Comparison of ENCODE assay signal across 24 cellular contexts in genomic region chr11:15875393-15875792, GRCh38.
"Had no signal": no experiment of that assay in that cellular context is flagged by ENCODE, and none has a peak within 500 bp of the region (broad histone marks: within the 10 kb centered on the region; RNA-seq: fewer than 3 reads in every experiment).

No MANE protein-coding gene starts in this region.

- H3K27ac Mint-ChIP-seq: naive B cell; natural killer cell treated with Interleukin-12 subunit alpha and Interleukin-12 subunit beta and Interleukin-15 and Interleukin-18, amount 100 ng/mL, for 72 hours; stimulated activated effector memory CD8-positive, alpha-beta T cell treated with anti-CD3 and anti-CD28 coated beads, Interleukin-12 subunit alpha, Interleukin-12 subunit beta, amount 100 ng/mL, for 72 hours; stimulated activated naive B cell treated with anti-CD40 and anti-IgM and Interleukin-4, amounts not matched to agents 10 μg/mL and 1 μg/mL and 100 μg/mL, for 72 hours; stimulated activated naive CD8-positive, alpha-beta T cell treated with anti-CD3 and anti-CD28 coated beads, Interleukin-15, Interleukin-2, amounts not matched to agents 100 ng/mL and 50 ng/mL, for 24 hours had no signal

- H3K9me3 ChIP-seq: neutrophil, pancreas, psoas muscle, right lobe of liver, sigmoid colon, stomach, tibial artery, transverse colon, upper lobe of left lung, vagina had no signal

- DNase-seq: naive B cell; naive thymus-derived CD8-positive, alpha-beta T cell; nucleus accumbens; pancreas; psoas muscle; right cardiac atrium; right lobe of liver; sigmoid colon; small intestine; stimulated activated CD4-positive, alpha-beta T cell treated with anti-CD3 and anti-CD28 coated beads, Interleukin-15, amount 100 ng/mL, for 24 hours; stimulated activated CD4-positive, alpha-beta T cell treated with anti-CD3 and anti-CD28 coated beads, Interleukin-2, amount 100 ng/mL, for 24 hours; stimulated activated CD4-positive, alpha-beta T cell treated with anti-CD3 and anti-CD28 coated beads, Interleukin-2, amount 100 ng/mL, for 48 hours; stimulated activated CD4-positive, alpha-beta T cell treated with anti-CD3 and anti-CD28 coated beads, Interleukin-4, amount 100 ng/mL, for 24 hours; stimulated activated naive B cell treated with anti-CD40 and anti-IgM and Interleukin-4, amounts not matched to agents 10 μg/mL and 1 μg/mL and 100 μg/mL, for 72 hours; stimulated activated naive CD4-positive, alpha-beta T cell treated with Interleukin-2 at 50 U/mL for 16 hours; stomach; tibial artery; transverse colon; upper lobe of left lung had no signal

- H3K9me3 Mint-ChIP-seq: stimulated activated effector memory CD8-positive, alpha-beta T cell treated with anti-CD3 and anti-CD28 coated beads, Interleukin-12 subunit alpha, Interleukin-12 subunit beta, amount 100 ng/mL, for 72 hours; stimulated activated naive B cell treated with anti-CD40 and anti-IgM and Interleukin-4, amounts not matched to agents 10 μg/mL and 1 μg/mL and 100 μg/mL, for 72 hours had no signal

- H3K27ac ChIP-seq: neutrophil, pancreas, psoas muscle, right lobe of liver, sigmoid colon, stomach, tibial artery, transverse colon, upper lobe of left lung, vagina had no signal

- H3K4me3 Mint-ChIP-seq: naive B cell; naive thymus-derived CD8-positive, alpha-beta T cell; natural killer cell treated with Interleukin-12 subunit alpha and Interleukin-12 subunit beta and Interleukin-15 and Interleukin-18, amount 100 ng/mL, for 72 hours; stimulated activated effector memory CD8-positive, alpha-beta T cell treated with anti-CD3 and anti-CD28 coated beads, Interleukin-12 subunit alpha, Interleukin-12 subunit beta, amount 100 ng/mL, for 72 hours; stimulated activated naive B cell treated with anti-CD40 and anti-IgM and Interleukin-4, amounts not matched to agents 10 μg/mL and 1 μg/mL and 100 μg/mL, for 72 hours; stimulated activated naive CD8-positive, alpha-beta T cell treated with anti-CD3 and anti-CD28 coated beads, Interleukin-15, Interleukin-2, amounts not matched to agents 100 ng/mL and 50 ng/mL, for 24 hours had no signal

- H3K4me1 ChIP-seq: pancreas, psoas muscle, right lobe of liver, stomach, tibial artery, transverse colon, upper lobe of left lung, vagina had no signal

- H3K36me3 Mint-ChIP-seq: naive B cell; naive thymus-derived CD8-positive, alpha-beta T cell; natural killer cell treated with Interleukin-12 subunit alpha and Interleukin-12 subunit beta and Interleukin-15 and Interleukin-18, amount 100 ng/mL, for 72 hours; stimulated activated effector memory CD8-positive, alpha-beta T cell treated with anti-CD3 and anti-CD28 coated beads, Interleukin-12 subunit alpha, Interleukin-12 subunit beta, amount 100 ng/mL, for 72 hours; stimulated activated naive B cell treated with anti-CD40 and anti-IgM and Interleukin-4, amounts not matched to agents 10 μg/mL and 1 μg/mL and 100 μg/mL, for 72 hours had no signal

- H3K36me3 ChIP-seq: neutrophil, pancreas, right lobe of liver, sigmoid colon, stomach, tibial artery, transverse colon, upper lobe of left lung, vagina had no signal

- H3K4me3 ChIP-seq: pancreas, psoas muscle, right lobe of liver, sigmoid colon, stomach, tibial artery, transverse colon, upper lobe of left lung, vagina had no signal

- H3K27me3 Mint-ChIP-seq: naive B cell; natural killer cell treated with Interleukin-12 subunit alpha and Interleukin-12 subunit beta and Interleukin-15 and Interleukin-18, amount 100 ng/mL, for 72 hours; stimulated activated naive B cell treated with anti-CD40 and anti-IgM and Interleukin-4, amounts not matched to agents 10 μg/mL and 1 μg/mL and 100 μg/mL, for 72 hours; stimulated activated naive CD8-positive, alpha-beta T cell treated with anti-CD3 and anti-CD28 coated beads, Interleukin-15, Interleukin-2, amounts not matched to agents 100 ng/mL and 50 ng/mL, for 24 hours had no signal

- H3K4me1 Mint-ChIP-seq: naive B cell; naive thymus-derived CD8-positive, alpha-beta T cell; stimulated activated effector memory CD8-positive, alpha-beta T cell treated with anti-CD3 and anti-CD28 coated beads, Interleukin-12 subunit alpha, Interleukin-12 subunit beta, amount 100 ng/mL, for 72 hours; stimulated activated naive B cell treated with anti-CD40 and anti-IgM and Interleukin-4, amounts not matched to agents 10 μg/mL and 1 μg/mL and 100 μg/mL, for 72 hours had no signal

- H3K27me3 ChIP-seq: neutrophil, pancreas, right lobe of liver, stomach, tibial artery, transverse colon, upper lobe of left lung, vagina had no signal
